Comparison of ENCODE assay signal across 18 cellular contexts in genomic region chr4:92359481-92359880, GRCh38. TPM values are rescaled to one million over a fixed set of nuclear protein-coding genes. Genes with fewer than 3 reads are reported as not detected.
DNase-seq lines count a peak whose midpoint lies in the region; ATAC-seq and TF ChIP-seq lines count a peak whose summit lies in the region.
"Had no signal": no experiment of that assay in that cellular context is flagged by ENCODE, and none has a peak within 500 bp of the region (broad histone marks: within the 10 kb centered on the region; RNA-seq: fewer than 3 reads in every experiment).

No MANE protein-coding gene starts in this region.

- WGBS in H9 (ENCODE audit: extremely low coverage, insufficient read length, low lambda C conversion rate) = no CpG with 5 or more reads among the region's 2 CpGs
- 46 to 61% methylated on average over 2 of the region's 2 CpGs for WGBS in upper lobe of left lung, 2 donors

- no peaks in the 10 kb centered on the region for H3K36me3 Mint-ChIP-seq in H9 (ENCODE audit: insufficient read depth in 1 of 3, low read depth in 3 of 3)
- H3K36me3 Mint-ChIP-seq: CD4-positive, alpha-beta memory T cell had no signal

- DNase-seq in H9 = no peak
- peak; percentile 23 for DNase-seq in NCI-H1694 treated with DMSO at 0.1 percent for 48 hours (lab: John Stamatoyannopoulos, UW)
- peak; percentile 7 for DNase-seq in astrocyte of the hippocampus (ENCODE audit: low read depth, low spot score)
- DNase-seq in iPS-NIHi11 (ENCODE audit: low spot score) = peak; percentile 16
- no peak for DNase-seq in NCI-H2196 treated with DMSO at 0.1 percent for 48 hours (lab: John Stamatoyannopoulos, UW; ENCODE audit: unreplicated experiment)
- no peak for DNase-seq in SHP77 treated with DMSO at 0.1 percent for 48 hours (lab: John Stamatoyannopoulos, UW)
- no peak for DNase-seq in upper lobe of left lung
- DNase-seq: BE2C; CD4-positive, alpha-beta memory T cell; NCI-H187; NCI-H226; Right ventricle myocardium superior; T-helper 2 cell had no signal

- H3K27me3 ChIP-seq in H9 (ENCODE audit: insufficient read depth, low read length) (no peaks in the 10 kb centered on the region), upper lobe of left lung (no peaks in the 10 kb centered on the region)
- H3K27me3 ChIP-seq: BE2C had no signal

- H3K23ac ChIP-seq in H9 (ENCODE audit: insufficient read length, low read depth, low read length) = no peak overlapping the region

- H3K27me3 Mint-ChIP-seq in H9 (ENCODE audit: low read depth) = no peaks in the 10 kb centered on the region
- H3K27me3 Mint-ChIP-seq: CD4-positive, alpha-beta memory T cell had no signal

- H4K5ac ChIP-seq in H9 (ENCODE audit: insufficient read length, low read depth, low read length) = no peak overlapping the region

- ATAC-seq in GM19397 (IDR thresholded peaks at IDR 0.05; ENCODE audit: unreplicated experiment) (no peak), upper lobe of left lung (ENCODE audit: low FRiP score in 2 of 2) (no peak)
- ATAC-seq: HCT116, Panc1, SK-N-SH treated with all-trans-retinoic acid at 6 μM for 48 hours had no signal

- no peaks in the 10 kb centered on the region for H4K20me1 ChIP-seq in H9 (ENCODE audit: control insufficient read depth, insufficient read depth, insufficient read length)

- no peak overlapping the region for H3K18ac ChIP-seq in H9 (ENCODE audit: insufficient read length, low read depth, low read length)

- peak overlapping the region in 2 of 3 experiments; percentile 22 to 89; a peak in 3 of 7 replicates for H3K27ac Mint-ChIP-seq in H9
- H3K27ac Mint-ChIP-seq: CD4-positive, alpha-beta memory T cell had no signal

- TF ChIP-seq POLR2A in upper lobe of left lung (IDR thresholded peaks at IDR 0.05) = no peak

- H2BK12ac ChIP-seq in H9 (ENCODE audit: insufficient read length, low read depth, low read length) = no peak overlapping the region

- H3K4me3 Mint-ChIP-seq in H9 = peak overlapping the region in 1 of 2 experiments; percentile 30; a peak in 1 of 5 replicates
- H3K4me3 Mint-ChIP-seq: CD4-positive, alpha-beta memory T cell had no signal

- H3K79me2 ChIP-seq in H9 (ENCODE audit: insufficient read depth, low read length) = no peaks in the 10 kb centered on the region

- H2BK15ac ChIP-seq in H9 (ENCODE audit: low read depth, low read length) = no peak overlapping the region

- H3K14ac ChIP-seq in H9 (ENCODE audit: insufficient read depth, low read length) = no peak overlapping the region

- H3K4me1 ChIP-seq in H9 (ENCODE audit: insufficient read depth, low read length) = peaks cover 9% of the 10 kb centered on the region; the same call in 1 of the 2 replicates
- no peaks in the 10 kb centered on the region for H3K4me1 ChIP-seq in upper lobe of left lung
- H3K4me1 ChIP-seq: BE2C had no signal

- H3K9me3 Mint-ChIP-seq in H9 = no peaks in the 10 kb centered on the region

- H2BK120ac ChIP-seq in H9 (ENCODE audit: low read depth, low read length, poor library complexity, severe bottlenecking) = no peak overlapping the region

- TF ChIP-seq EP300 in upper lobe of left lung (IDR thresholded peaks at IDR 0.05) = no peak

- no peaks in the 10 kb centered on the region for H3K36me3 ChIP-seq in upper lobe of left lung
- H3K36me3 ChIP-seq: BE2C had no signal

- H3K56ac ChIP-seq in H9 (ENCODE audit: insufficient read length, low read depth, low read length) = no peak overlapping the region

- H4K91ac ChIP-seq in H9 (ENCODE audit: insufficient read length, low read depth, low read length) = no peak overlapping the region

- H2BK20ac ChIP-seq in H9 (ENCODE audit: low read depth, low read length, poor library complexity, severe bottlenecking) = no peak overlapping the region

- H3K9me3 ChIP-seq in H9 (ENCODE audit: control insufficient read depth, low read depth, low read length) (no peaks in the 10 kb centered on the region), upper lobe of left lung (no peaks in the 10 kb centered on the region)
- H3K9me3 ChIP-seq: BE2C had no signal

- no peak overlapping the region for H2AFZ ChIP-seq in H9 (ENCODE audit: low read length)

- no peak overlapping the region for H3K9ac ChIP-seq in H9 (ENCODE audit: extremely low read depth, insufficient read length, low read length)

- H3K4ac ChIP-seq in H9 (ENCODE audit: low read depth, low read length) = no peak overlapping the region

- no peaks in the 10 kb centered on the region for H3K23me2 ChIP-seq in H9 (ENCODE audit: insufficient read length, low read depth, low read length, poor library complexity, severe bottlenecking)

- H2AK5ac ChIP-seq in H9 (ENCODE audit: insufficient read length, low read length) = no peak overlapping the region

- no peak for TF ChIP-seq CTCF in H9 (conservative IDR thresholded peaks at IDR 0.05)
- no peak for TF ChIP-seq CTCF in upper lobe of left lung (IDR thresholded peaks at IDR 0.05)

- H4K8ac ChIP-seq in H9 (replicated peaks; ENCODE audit: insufficient read length, low read depth, low read length) = no peak overlapping the region

- H3T11ph ChIP-seq in H9 (ENCODE audit: low read length) = no peak overlapping the region

- no peak overlapping the region for H2BK5ac ChIP-seq in H9 (ENCODE audit: insufficient read length, low read length)

- peak overlapping the region; percentile 53 for H3K4me2 ChIP-seq in H9 (ENCODE audit: insufficient read depth, insufficient read length, low read length)

- H3K4me1 Mint-ChIP-seq in H9 = peaks cover 39 to 43% of the 10 kb centered on the region in 2 experiments
- H3K4me1 Mint-ChIP-seq: CD4-positive, alpha-beta memory T cell had no signal

- H3K4me3 ChIP-seq in upper lobe of left lung = no peak overlapping the region

- H3K27ac ChIP-seq in H9 (ENCODE audit: insufficient read length, low read depth, low read length) (no peak overlapping the region), upper lobe of left lung (no peak overlapping the region)

- no peaks in the 10 kb centered on the region for H3K79me1 ChIP-seq in H9 (ENCODE audit: insufficient read depth, low read depth, low read length, poor library complexity, severe bottlenecking)

RNA-seq across cellular contexts. Expression of gene GRID2, which starts 55.7 kb away (rescaled TPM):
- 19.4 and 21.8 TPM in 2 replicates for total RNA-seq in H9 (2021)
- under 1 TPM in 1 of 6 donors, not detected in 5; 0.76 TPM for total RNA-seq in upper lobe of left lung
- total RNA-seq: CD4-positive, alpha-beta memory T cell; HT1080; Right ventricle myocardium superior had no signal

Comparison
In these comparisons a context has a peak if more than half of its experiments do, and no peak if none do; other contexts are left out.
1. DNase-seq: peak in NCI-H1694 treated with DMSO at 0.1 percent for 48 hours (single experiment), astrocyte of the hippocampus (single experiment) and iPS-NIHi11 (single experiment); none in H9 (single experiment), NCI-H2196 treated with DMSO at 0.1 percent for 48 hours (single experiment), SHP77 treated with DMSO at 0.1 percent for 48 hours (single experiment) and upper lobe of left lung (0 of 2).
2. RNA of gene GRID2, which starts 55.7 kb away (total RNA-seq): 19.4 to 21.8 TPM in H9; 0.76 TPM in upper lobe of left lung; every median in the first group is over 10 times any median in the second.